Comparison of ENCODE assay signal across 18 cellular contexts in genomic region chr1:167670563-167670962, GRCh38. TPM values are rescaled to one million over a fixed set of nuclear protein-coding genes. Genes with fewer than 3 reads are reported as not detected.
DNase-seq lines count a peak whose midpoint lies in the region; ATAC-seq and TF ChIP-seq lines count a peak whose summit lies in the region.
"Had no signal": no experiment of that assay in that cellular context is flagged by ENCODE, and none has a peak within 500 bp of the region (broad histone marks: within the 10 kb centered on the region; RNA-seq: fewer than 3 reads in every experiment).

No MANE protein-coding gene starts in this region.

- no peaks in the 10 kb centered on the region for H3K36me3 ChIP-seq in Karpas-422 (ENCODE audit: insufficient read depth, low read length)
- no peaks in the 10 kb centered on the region for H3K36me3 ChIP-seq in gastrocnemius medialis

- H3K27me3 ChIP-seq in Karpas-422 (ENCODE audit: low read length) (no peaks in the 10 kb centered on the region), gastrocnemius medialis (no peaks in the 10 kb centered on the region)

- H3K27ac ChIP-seq in Karpas-422 (ENCODE audit: low read length), result peak overlapping the region; percentile 98
- peak overlapping the region; percentile 82 to 87 (median 86) for H3K27ac ChIP-seq in gastrocnemius medialis

- H3K9me3 Mint-ChIP-seq in activated naive CD4-positive, alpha-beta T cell treated with anti-CD3 and anti-CD28 coated beads, Interleukin-2, amount 50 U/mL, for 72 hours, result peaks cover 0 to 3% of the 10 kb centered on the region in 2 donors
- H3K9me3 Mint-ChIP-seq in activated naive CD4-positive, alpha-beta T cell treated with anti-CD3 and anti-CD28 coated beads for 36 hours, result no peaks in the 10 kb centered on the region
- no peaks in the 10 kb centered on the region for H3K9me3 Mint-ChIP-seq in effector memory CD8-positive, alpha-beta T cell
- H3K9me3 Mint-ChIP-seq: HFFc6 had no signal

- H3K4me1 ChIP-seq in Karpas-422 (ENCODE audit: low read length) (peaks cover 98% of the 10 kb centered on the region), gastrocnemius medialis (peaks cover 62 to 71% of the 10 kb centered on the region in 2 donors)

- H3K9me3 ChIP-seq in Karpas-422 (ENCODE audit: low read length), result no peaks in the 10 kb centered on the region
- H3K9me3 ChIP-seq in gastrocnemius medialis, result no peaks in the 10 kb centered on the region

- peaks cover 75% of the 10 kb centered on the region for H3K4me1 Mint-ChIP-seq in activated naive CD4-positive, alpha-beta T cell treated with anti-CD3 and anti-CD28 coated beads for 36 hours (ENCODE audit: low read depth)
- H3K4me1 Mint-ChIP-seq in effector memory CD8-positive, alpha-beta T cell (ENCODE audit: low read depth in 2 of 2), result peaks cover 69 to 93% of the 10 kb centered on the region in 2 donors

- TF ChIP-seq CTCF in gastrocnemius medialis (IDR thresholded peaks at IDR 0.05 in 4 of 5, conservative IDR thresholded peaks at IDR 0.05 in 1 of 5), result no peak

- DNase-seq in activated naive CD4-positive, alpha-beta T cell treated with anti-CD3 and anti-CD28 coated beads, Interleukin-2, amount 50 U/mL, for 72 hours (ENCODE audit: low spot score in 2 of 2), result no peak
- DNase-seq in activated naive CD4-positive, alpha-beta T cell treated with anti-CD3 and anti-CD28 coated beads for 36 hours, result no peak
- peak; percentile 66 for DNase-seq in Karpas-422
- no peak for DNase-seq in effector memory CD8-positive, alpha-beta T cell
- DNase-seq in gastrocnemius medialis, result no peak
- no peak for DNase-seq in NCI-H226
- no peak for DNase-seq in OCI-M1 (lab: John Stamatoyannopoulos, UW)
- DNase-seq: activated CD8-positive, alpha-beta memory T cell treated with anti-CD3 and anti-CD28 coated beads, Interleukin-2, amount 50 U/mL, for 4 hours; effector CD4-positive, alpha-beta T cell; head of caudate nucleus; HFFc6; mesendoderm; NCI-H146; NCI-H345; NK-92 treated with Interleukin-12 subunit alpha and Interleukin-12 subunit beta, amount 100 ng/mL, for 24 hours; SHP77; substantia nigra had no signal

- H3K36me3 Mint-ChIP-seq in activated naive CD4-positive, alpha-beta T cell treated with anti-CD3 and anti-CD28 coated beads, Interleukin-2, amount 50 U/mL, for 72 hours, result peaks cover 9 to 45% of the 10 kb centered on the region in 2 donors
- peaks cover 15% of the 10 kb centered on the region for H3K36me3 Mint-ChIP-seq in activated naive CD4-positive, alpha-beta T cell treated with anti-CD3 and anti-CD28 coated beads for 36 hours (ENCODE audit: low read depth)
- H3K36me3 Mint-ChIP-seq in effector memory CD8-positive, alpha-beta T cell (ENCODE audit: insufficient read depth), result peaks cover 44% of the 10 kb centered on the region

- H2AFZ ChIP-seq in Karpas-422 (ENCODE audit: low read length), result no peak overlapping the region

- H4K20me1 ChIP-seq in Karpas-422 (ENCODE audit: insufficient read depth, low read depth, low read length), result no peaks in the 10 kb centered on the region

- in situ Hi-C loops in gastrocnemius medialis (cut with MboI; ENCODE audit: low sequenced_read_pairs in 4 of 4), result no loop called here

- H3K4me2 ChIP-seq in Karpas-422 (ENCODE audit: low read depth, low read length, poor library complexity, severe bottlenecking), result peak overlapping the region; percentile 79

- ATAC-seq in activated naive CD4-positive, alpha-beta T cell treated with anti-CD3 and anti-CD28 coated beads, Interleukin-2, amount 50 U/mL, for 72 hours, result no peak
- no peak for ATAC-seq in effector memory CD8-positive, alpha-beta T cell (replicated peaks)
- ATAC-seq in gastrocnemius medialis, result no peak
- ATAC-seq in HG03045 (IDR thresholded peaks at IDR 0.05; ENCODE audit: unreplicated experiment), result no peak

- H3K79me2 ChIP-seq in Karpas-422 (ENCODE audit: low read length), result peaks cover 9% of the 10 kb centered on the region; the same call in 1 of the 2 replicates

- H3K9ac ChIP-seq in Karpas-422 (ENCODE audit: low read length), result peak overlapping the region; percentile 78

- H3K27ac Mint-ChIP-seq in activated naive CD4-positive, alpha-beta T cell treated with anti-CD3 and anti-CD28 coated beads, Interleukin-2, amount 50 U/mL, for 72 hours, result peak overlapping the region; percentile 41 to 67
- no peak overlapping the region for H3K27ac Mint-ChIP-seq in activated naive CD4-positive, alpha-beta T cell treated with anti-CD3 and anti-CD28 coated beads for 36 hours
- peak overlapping the region; percentile 92 to 95 for H3K27ac Mint-ChIP-seq in effector memory CD8-positive, alpha-beta T cell
- H3K27ac Mint-ChIP-seq: HFFc6 had no signal

- no peaks in the 10 kb centered on the region for H3K9me2 ChIP-seq in Karpas-422 (replicated peaks; ENCODE audit: insufficient read depth, low read length)

- H3K4me3 ChIP-seq in Karpas-422 (ENCODE audit: low read length), result peak overlapping the region; percentile 55; the same call in 1 of the 2 replicates
- no peak overlapping the region for H3K4me3 ChIP-seq in gastrocnemius medialis

- H3K27me3 Mint-ChIP-seq in activated naive CD4-positive, alpha-beta T cell treated with anti-CD3 and anti-CD28 coated beads for 36 hours (ENCODE audit: low read depth), result no peaks in the 10 kb centered on the region
- H3K27me3 Mint-ChIP-seq in effector memory CD8-positive, alpha-beta T cell, result no peaks in the 10 kb centered on the region

- intact Hi-C loops in activated naive CD4-positive, alpha-beta T cell treated with anti-CD3 and anti-CD28 coated beads for 36 hours (cut with micrococcal nuclease), result no loop called here
- intact Hi-C loops in gastrocnemius medialis (cut with DNase I; ENCODE audit: low total_unique reads), result no loop called here

- no peak overlapping the region for H3K4me3 Mint-ChIP-seq in activated naive CD4-positive, alpha-beta T cell treated with anti-CD3 and anti-CD28 coated beads for 36 hours
- peak overlapping the region; percentile 6 to 33 for H3K4me3 Mint-ChIP-seq in effector memory CD8-positive, alpha-beta T cell
- H3K4me3 Mint-ChIP-seq: HFFc6 had no signal

- CTCF ChIA-PET in activated naive CD4-positive, alpha-beta T cell treated with anti-CD3 and anti-CD28 coated beads for 36 hours (lab: Charles Lee), result no interaction called here

- TF ChIP-seq POLR2A in gastrocnemius medialis (IDR thresholded peaks at IDR 0.05), result no peak

RNA-seq across cellular contexts. Expression of gene RCSD1, which starts 40.5 kb away (rescaled TPM):
- 10 to 100 TPM; 28.2 to 65.6 TPM for total RNA-seq in activated naive CD4-positive, alpha-beta T cell treated with anti-CD3 and anti-CD28 coated beads, Interleukin-2, amount 50 U/mL, for 72 hours
- total RNA-seq in activated naive CD4-positive, alpha-beta T cell treated with anti-CD3 and anti-CD28 coated beads for 36 hours, result 10 to 100 TPM; 27.3 to 27.9 TPM
- total RNA-seq in Karpas-422 (2014; rRNA removed; shearing (Covaris generic); ENCODE audit: low replicate concordance), result 85.4 and 116 TPM in 2 replicates
- total RNA-seq in gastrocnemius medialis, result 10 to 100 TPM in 1 of 4 donors, 1 to 10 TPM in 3; 6.0 to 14.8 (median 7.5) TPM
- total RNA-seq: HFFc6 had no signal

RNA-seq across cellular contexts. Expression of gene MPZL1, which starts 51.2 kb away (rescaled TPM):
- total RNA-seq in activated naive CD4-positive, alpha-beta T cell treated with anti-CD3 and anti-CD28 coated beads, Interleukin-2, amount 50 U/mL, for 72 hours, result 10 to 100 TPM; 26.8 to 33.0 TPM
- 10 to 100 TPM; 24.2 to 28.1 TPM for total RNA-seq in activated naive CD4-positive, alpha-beta T cell treated with anti-CD3 and anti-CD28 coated beads for 36 hours
- 13.5 and 24.9 TPM in 2 replicates for total RNA-seq in Karpas-422 (2014; rRNA removed; shearing (Covaris generic); ENCODE audit: low replicate concordance)
- 10 to 100 TPM in 3 of 4 donors, 1 to 10 TPM in 1; 9.2 to 15.7 (median 11.7) TPM for total RNA-seq in gastrocnemius medialis
